ENCODE assay signal across 7 cellular contexts in the genomic region with DNA sequence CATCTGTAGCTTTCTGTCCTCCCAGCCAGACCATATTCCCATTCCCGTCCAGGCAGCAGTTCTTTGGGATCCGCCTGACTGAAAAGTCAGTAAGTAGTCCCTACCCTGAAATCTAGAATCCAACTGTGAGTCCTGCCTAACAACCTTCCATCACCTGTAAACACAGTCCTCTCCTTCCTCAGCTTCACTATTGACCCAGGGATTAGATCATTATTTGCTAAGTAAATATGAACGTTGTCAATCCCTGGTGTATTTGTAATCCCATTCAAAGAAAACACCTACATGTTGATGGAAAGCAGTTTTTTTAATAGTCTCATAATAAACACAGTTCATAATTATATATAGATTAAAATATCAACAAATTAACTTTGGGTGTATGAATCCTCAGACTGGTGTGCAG. TPM values are rescaled to one million over a fixed set of nuclear protein-coding genes. Genes with fewer than 3 reads are reported as not detected.
DNase-seq lines count a peak whose midpoint lies in the region; ATAC-seq and TF ChIP-seq lines count a peak whose summit lies in the region.

No MANE protein-coding gene starts in this region.

- no peak overlapping the region for H2BK12ac ChIP-seq in neuronal stem cell (ENCODE audit: low read length)

- H3K27me3 Mint-ChIP-seq in GM23338 (ENCODE audit: insufficient read depth, low read depth, poor library complexity) = peaks cover 2% of the 10 kb centered on the region

- no peak overlapping the region for H2BK120ac ChIP-seq in neuronal stem cell (ENCODE audit: low read depth, low read length)

- ATAC-seq in GM23338 = no peak; the same call in 1 of the 3 replicates
- ATAC-seq in GM18907 (IDR thresholded peaks at IDR 0.05; ENCODE audit: unreplicated experiment) = no peak
- no peak for ATAC-seq in HG03432 (IDR thresholded peaks at IDR 0.05; ENCODE audit: unreplicated experiment)

- no peak overlapping the region for H2BK15ac ChIP-seq in neuronal stem cell (ENCODE audit: low read length)

- H3K9ac ChIP-seq in duodenal mucosa (ENCODE audit: low read depth in 1 of 2, low read length in 2 of 2) (no peak overlapping the region), neuronal stem cell (ENCODE audit: low read depth, low read length, poor library complexity) (no peak overlapping the region)

- H2AK5ac ChIP-seq in neuronal stem cell (ENCODE audit: low read depth, low read length) = no peak overlapping the region

- H3K14ac ChIP-seq in neuronal stem cell (ENCODE audit: low read length) = no peak overlapping the region

- H3F3A ChIP-seq in GM23338 (replicated peaks; ENCODE audit: low read depth) = no peaks in the 10 kb centered on the region

- peak overlapping the region; percentile 82 for H3K4me3 ChIP-seq in GM23338
- peak overlapping the region; percentile 85 to 90 for H3K4me3 ChIP-seq in duodenal mucosa (ENCODE audit: low read depth in 1 of 2, low read length in 2 of 2)
- H3K4me3 ChIP-seq in neuronal stem cell (ENCODE audit: low read length in 2 of 2) = peak overlapping the region in 1 of 2 donors; percentile 87

- H3K79me1 ChIP-seq in neuronal stem cell (ENCODE audit: low read depth, low read length) = peaks cover 4% of the 10 kb centered on the region

- H2BK5ac ChIP-seq in neuronal stem cell (ENCODE audit: low read length) = no peak overlapping the region

- H3K27me3 ChIP-seq in GM23338 (ENCODE audit: insufficient read depth) (no peaks in the 10 kb centered on the region), duodenal mucosa (ENCODE audit: control insufficient read depth in 1 of 2, insufficient read depth in 2 of 2, low read length in 2 of 2) (no peaks in the 10 kb centered on the region), neuronal stem cell (ENCODE audit: control insufficient read depth in 3 of 3, insufficient read depth in 3 of 3, low read depth in 1 of 3, low read length in 3 of 3) (no peaks in the 10 kb centered on the region)

- H3K9me2 ChIP-seq in GM23338 (ENCODE audit: insufficient read depth) = no peaks in the 10 kb centered on the region

- no peak overlapping the region for H3K27ac ChIP-seq in GM23338 (ENCODE audit: low read depth)
- no peak overlapping the region for H3K27ac ChIP-seq in duodenal mucosa (ENCODE audit: low read depth, low read length)
- no peak overlapping the region for H3K27ac ChIP-seq in neuronal stem cell (replicated peaks; ENCODE audit: low read length)

- H3K36me3 ChIP-seq in GM23338 (ENCODE audit: insufficient read depth) (peaks cover 9% of the 10 kb centered on the region; the same call in 1 of the 2 replicates), duodenal mucosa (ENCODE audit: control insufficient read depth in 1 of 2, insufficient read depth in 2 of 2, low read length in 2 of 2) (peaks cover 0 to 12% of the 10 kb centered on the region in 2 donors), neuronal stem cell (replicated peaks in 1 of 2; ENCODE audit: control insufficient read depth in 2 of 2, insufficient read depth in 2 of 2, low read length in 2 of 2) (peaks cover 4 to 24% of the 10 kb centered on the region in 2 donors)

- WGBS in neuronal stem cell (ENCODE audit: extremely low coverage in 2 of 2, insufficient read length in 2 of 2, insufficient replicate concordance in 1 of 2), 2 donors = no CpG with 5 or more reads among the region's 3 CpGs

- H3K9me3 Mint-ChIP-seq in GM23338 = no peaks in the 10 kb centered on the region

- H3K4me3 Mint-ChIP-seq in GM23338 = peak overlapping the region; percentile 96

- H4K91ac ChIP-seq in neuronal stem cell (ENCODE audit: low read depth, low read length, poor library complexity) = no peak overlapping the region

- peak overlapping the region; percentile 68 for H3K27ac Mint-ChIP-seq in GM23338

- H4K8ac ChIP-seq in neuronal stem cell (ENCODE audit: low read depth, low read length) = no peak overlapping the region

- H3K23ac ChIP-seq in neuronal stem cell (ENCODE audit: low read depth, low read length, poor library complexity) = no peak overlapping the region

- H2AFZ ChIP-seq in GM23338 (peak overlapping the region; percentile 73), neuronal stem cell (ENCODE audit: low read length) (peak overlapping the region; percentile 100)

- H3K4me1 ChIP-seq in GM23338 (ENCODE audit: insufficient read depth) (peaks cover 58% of the 10 kb centered on the region), duodenal mucosa (ENCODE audit: control insufficient read depth in 1 of 2, insufficient read depth in 2 of 2, low read length in 2 of 2) (peaks cover 13 to 18% of the 10 kb centered on the region in 2 donors), neuronal stem cell (ENCODE audit: control insufficient read depth in 2 of 2, insufficient read depth in 1 of 2, low read depth in 1 of 2, low read length in 2 of 2) (peaks cover 0 to 3% of the 10 kb centered on the region in 2 donors)

- H3K79me2 ChIP-seq in GM23338 (replicated peaks; ENCODE audit: insufficient read depth) = peaks cover 27% of the 10 kb centered on the region

- peaks cover 40% of the 10 kb centered on the region for H3K4me1 Mint-ChIP-seq in GM23338

- H3K36me3 Mint-ChIP-seq in GM23338 (ENCODE audit: low read depth) = no peaks in the 10 kb centered on the region; the same call in 2 of the 3 replicates

- H4K20me1 ChIP-seq in GM23338 (replicated peaks; ENCODE audit: insufficient read depth) = peaks cover 4% of the 10 kb centered on the region; the same call in 1 of the 2 replicates

- no peak overlapping the region for H3K18ac ChIP-seq in neuronal stem cell (ENCODE audit: low read length)

- H3K9me3 ChIP-seq in duodenal mucosa (ENCODE audit: control insufficient read depth in 1 of 2, low read length in 2 of 2) (no peaks in the 10 kb centered on the region), neuronal stem cell (replicated peaks in 1 of 2; ENCODE audit: control insufficient read depth in 2 of 2, insufficient read depth in 1 of 2, low read depth in 1 of 2, low read length in 2 of 2) (no peaks in the 10 kb centered on the region)

- H3K4me2 ChIP-seq in GM23338 (peak overlapping the region; percentile 90), neuronal stem cell (ENCODE audit: insufficient read depth, low read length, poor library complexity, severe bottlenecking) (peak overlapping the region; percentile 82)

- no peak overlapping the region for H3K4ac ChIP-seq in neuronal stem cell (ENCODE audit: low read length)

- peak; percentile 32 for DNase-seq in GM23338 (ENCODE audit: low spot score)
- DNase-seq in NCI-H526 treated with DMSO at 0.1 percent for 48 hours (lab: John Stamatoyannopoulos, UW) = peak; percentile 16
- no peak for DNase-seq in neuronal stem cell (ENCODE audit: low spot score)
- DNase-seq in Ammon's horn (ENCODE audit: low spot score) = no peak

- TF ChIP-seq CTCF in GM23338 (conservative IDR thresholded peaks at IDR 0.05; ENCODE audit: low read depth in 2 of 2) = no peak

RNA-seq across cellular contexts. Expression of a gene that starts 0.7 kb away (rescaled TPM):
- 0.73 TPM in 1 of 2 replicates, not detected in the other for total RNA-seq in GM23338 (2014; rRNA removed; shearing (Covaris generic))
- polyA plus RNA-seq in GM23338 (2016; fragmentation: Nextera tagmentation; extraction: Ambion mirVana) = 4.9 and 10.1 TPM in 2 replicates
- 4.6 TPM for polyA plus RNA-seq in neuronal stem cell (2013, experiment 1 of 2)
- 4.8 TPM for polyA plus RNA-seq in neuronal stem cell (2013, experiment 2 of 2)

RNA-seq across cellular contexts. Expression of a gene that starts 0.8 kb away (rescaled TPM):
- 46.4 and 58.7 TPM in 2 replicates for total RNA-seq in GM23338 (2014; rRNA removed; shearing (Covaris generic))
- polyA plus RNA-seq in GM23338 (2016; fragmentation: Nextera tagmentation; extraction: Ambion mirVana) = 11.8 and 15.4 TPM in 2 replicates
- 17.9 TPM for polyA plus RNA-seq in neuronal stem cell (2013, experiment 1 of 2)
- 21.2 TPM for polyA plus RNA-seq in neuronal stem cell (2013, experiment 2 of 2)

Comparison
In these comparisons a context has a peak if more than half of its experiments do, and no peak if none do; other contexts are left out.
1. DNase-seq: peak in GM23338 (single experiment) and NCI-H526 treated with DMSO at 0.1 percent for 48 hours (single experiment); none in neuronal stem cell (single experiment) and Ammon's horn (single experiment).